ENCODE assay signal across 1 cellular context in the genomic region with DNA sequence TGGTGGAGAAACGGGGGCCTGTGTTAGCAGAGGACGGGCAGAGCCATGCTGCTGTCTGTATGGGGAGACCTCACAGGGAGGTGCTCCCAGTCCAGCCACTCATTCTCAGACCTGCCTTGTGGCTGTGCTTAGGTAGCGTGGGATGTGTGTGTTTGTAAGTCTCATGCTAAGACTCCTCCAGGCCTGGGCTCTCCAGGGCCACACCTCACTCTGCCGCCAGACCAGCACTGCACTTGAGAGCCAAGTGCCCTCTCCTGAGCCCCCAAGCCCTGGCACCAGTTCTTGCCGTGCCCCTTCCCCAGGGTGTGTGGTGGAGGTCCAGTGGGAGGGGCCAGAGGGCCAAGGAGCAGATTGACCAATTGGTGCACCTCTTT.
TF ChIP-seq lines count a peak whose summit lies in the region.

No MANE protein-coding gene starts in this region.

TF ChIP-seq in K562, 482 proteins besides CTCF, POLR2A, EP300 and RAD21 (continued from another document):
- TF ChIP-seq SIX5 (IDR thresholded peaks at IDR 0.05; ENCODE audit: borderline replicate concordance in 1 of 2, insufficient read depth in 1 of 2, low read depth in 1 of 2, low read length in 2 of 2) (0 out of 4 replicates have a peak, but pooled peaks of 1 of the 2 experiments have one; percentile 2), GTF2F1 (IDR thresholded peaks at IDR 0.05; ENCODE audit: low read depth, low read length) (0 out of 2 replicates have a peak, but pooled peaks have one; percentile 11), ZEB2 (IDR thresholded peaks at IDR 0.05) (no peak), CC2D1A (IDR thresholded peaks at IDR 0.05) (no peak), POLR2AphosphoS2 (IDR thresholded peaks at IDR 0.05; ENCODE audit: low read length) (0 out of 2 replicates have a peak, but pooled peaks have one; percentile 47)
- TF ChIP-seq, protein P1, sequence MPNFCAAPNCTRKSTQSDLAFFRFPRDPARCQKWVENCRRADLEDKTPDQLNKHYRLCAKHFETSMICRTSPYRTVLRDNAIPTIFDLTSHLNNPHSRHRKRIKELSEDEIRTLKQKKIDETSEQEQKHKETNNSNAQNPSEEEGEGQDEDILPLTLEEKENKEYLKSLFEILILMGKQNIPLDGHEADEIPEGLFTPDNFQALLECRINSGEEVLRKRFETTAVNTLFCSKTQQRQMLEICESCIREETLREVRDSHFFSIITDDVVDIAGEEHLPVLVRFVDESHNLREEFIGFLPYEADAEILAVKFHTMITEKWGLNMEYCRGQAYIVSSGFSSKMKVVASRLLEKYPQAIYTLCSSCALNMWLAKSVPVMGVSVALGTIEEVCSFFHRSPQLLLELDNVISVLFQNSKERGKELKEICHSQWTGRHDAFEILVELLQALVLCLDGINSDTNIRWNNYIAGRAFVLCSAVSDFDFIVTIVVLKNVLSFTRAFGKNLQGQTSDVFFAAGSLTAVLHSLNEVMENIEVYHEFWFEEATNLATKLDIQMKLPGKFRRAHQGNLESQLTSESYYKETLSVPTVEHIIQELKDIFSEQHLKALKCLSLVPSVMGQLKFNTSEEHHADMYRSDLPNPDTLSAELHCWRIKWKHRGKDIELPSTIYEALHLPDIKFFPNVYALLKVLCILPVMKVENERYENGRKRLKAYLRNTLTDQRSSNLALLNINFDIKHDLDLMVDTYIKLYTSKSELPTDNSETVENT (CRISPR knock-in tag; IDR thresholded peaks at IDR 0.05): peak; percentile 15; the same call in 1 of the 2 replicates
